In genomic region chr6:164791498-164791897, GRCh38 we compare ENCODE assay signal across 24 cellular contexts.
DNase-seq lines count a peak whose midpoint lies in the region; ATAC-seq, FAIRE-seq and TF ChIP-seq lines count a peak whose summit lies in the region.
"Had no signal": no experiment of that assay in that cellular context is flagged by ENCODE, and none has a peak within 500 bp of the region (broad histone marks: within the 10 kb centered on the region; RNA-seq: fewer than 3 reads in every experiment).

No MANE protein-coding gene starts in this region.

- no peak for TF ChIP-seq EP300 in K562 (IDR thresholded peaks at IDR 0.05; ENCODE audit: low read length)

- no peak for TF ChIP-seq POLR2A in K562 (conservative IDR thresholded peaks at IDR 0.05)

- H2AFZ ChIP-seq in K562 (ENCODE audit: low read depth, low read length), result no peak overlapping the region

- POLR2A ChIA-PET in K562 (lab: Yijun Ruan, JAX), result no interaction called here

- no peak overlapping the region for H3K27ac ChIP-seq in K562 (ENCODE audit: extremely low read depth, low read depth, low read length)
- no peak overlapping the region for H3K27ac ChIP-seq in ascending aorta
- H3K27ac ChIP-seq: 22Rv1, BLaER1 had no signal

- H4K20me1 ChIP-seq in K562 (replicated peaks; ENCODE audit: control insufficient read depth, insufficient read depth, low read length), result no peaks in the 10 kb centered on the region
- H4K20me1 ChIP-seq: BLaER1 had no signal

- H3K4me1 ChIP-seq in K562 (replicated peaks in 1 of 2; ENCODE audit: control insufficient read depth in 2 of 2, insufficient read depth in 2 of 2, low read length in 2 of 2), result no peaks in the 10 kb centered on the region
- no peaks in the 10 kb centered on the region for H3K4me1 ChIP-seq in ascending aorta
- H3K4me1 ChIP-seq: BE2C, BLaER1 had no signal

- TF ChIP-seq RAD21 in K562 (CRISPR knock-in tag; conservative IDR thresholded peaks at IDR 0.05 in 1 of 2, IDR thresholded peaks at IDR 0.05 in 1 of 2), result no peak

- H3K36me3 ChIP-seq in K562 (ENCODE audit: control insufficient read depth, insufficient read depth, low read length), result no peaks in the 10 kb centered on the region
- H3K36me3 ChIP-seq in ascending aorta, result no peaks in the 10 kb centered on the region
- H3K36me3 ChIP-seq: BE2C, BLaER1 had no signal

- no peaks in the 10 kb centered on the region for H3K27me3 ChIP-seq in K562 (ENCODE audit: control insufficient read depth in 2 of 2, insufficient read depth in 2 of 2, low read length in 2 of 2)
- H3K27me3 ChIP-seq in ascending aorta, result no peaks in the 10 kb centered on the region
- H3K27me3 ChIP-seq: BE2C, BLaER1 had no signal

- peak; percentile 55 for FAIRE-seq in A204.1 (lab: Jason Lieb, UNC)
- FAIRE-seq in K562 (lab: Jason Lieb, UNC), result no peak
- peak; percentile 70 for FAIRE-seq in frontal cortex (lab: Jason Lieb, UNC)
- FAIRE-seq: GM12878, GM12892, GM18507 had no signal

- H3K9me3 ChIP-seq in K562 (replicated peaks; ENCODE audit: control insufficient read depth, insufficient read depth, low read depth, low read length) (no peaks in the 10 kb centered on the region), ascending aorta (no peaks in the 10 kb centered on the region)
- H3K9me3 ChIP-seq: BE2C, BLaER1 had no signal

- intact Hi-C loops in K562 (cut with micrococcal nuclease) (no loop called here), ascending aorta (cut with DNase I) (no loop called here)

- no peak overlapping the region for H3K4me2 ChIP-seq in K562 (ENCODE audit: insufficient read depth, low read length)
- H3K4me2 ChIP-seq: BLaER1 had no signal

- no peak overlapping the region for H3K4me3 ChIP-seq in K562
- no peak overlapping the region for H3K4me3 ChIP-seq in ascending aorta
- H3K4me3 ChIP-seq: BLaER1, GM12878 had no signal

- CTCF ChIA-PET in K562 (lab: Yijun Ruan, JAX; ENCODE audit: low intra/inter-chr PET ratio), result no interaction called here

- no peak for TF ChIP-seq CTCF in K562 (IDR thresholded peaks at IDR 0.05 in 2 of 3, conservative IDR thresholded peaks at IDR 0.05 in 1 of 3; ENCODE audit: insufficient read depth in 2 of 3, low read depth in 1 of 3, low read length in 3 of 3)
- TF ChIP-seq CTCF in ascending aorta (IDR thresholded peaks at IDR 0.05), result no peak

- no peaks in the 10 kb centered on the region for H3K9me1 ChIP-seq in K562 (ENCODE audit: control insufficient read depth, insufficient read depth, low read length)

- DNase-seq in K562 (ENCODE audit: extremely low read depth in 1 of 4, low spot score in 3 of 4) (no peak), frontal cortex (ENCODE audit: low spot score in 2 of 2) (no peak), ascending aorta (ENCODE audit: low spot score in 2 of 2) (no peak)
- DNase-seq: ACHN; BE2C; C1 segment of cervical spinal cord; CD4-positive, alpha-beta memory T cell; CD4-positive, CD25-positive, alpha-beta regulatory T cell; CD8-positive, alpha-beta memory T cell; COR-L47; DMS 273 treated with DMSO at 0.1 percent for 48 hours; DMS153; DMS53; DMS79; DND-41; EL; GDM1 had no signal

- H3K9ac ChIP-seq in K562 (ENCODE audit: insufficient read depth in 1 of 2, low read depth in 2 of 2, low read length in 2 of 2), result no peak overlapping the region
- H3K9ac ChIP-seq: BLaER1 had no signal

- in situ Hi-C loops in K562 (cut with MboI), result no loop called here

- no peaks in the 10 kb centered on the region for H3K79me2 ChIP-seq in K562 (ENCODE audit: control insufficient read depth, insufficient read depth, low read length)

- BruUV-seq in K562 (replicated peaks; lab: Mats Ljungman, UMichigan), result no TSS peak

- ATAC-seq in K562, result no peak
- ATAC-seq in GM19324 (IDR thresholded peaks at IDR 0.05; ENCODE audit: low FRiP score, unreplicated experiment), result no peak
- ATAC-seq: GM12878 had no signal

TF ChIP-seq in K562, 482 proteins besides CTCF, POLR2A, EP300 and RAD21:
- TF ChIP-seq NFIC (IDR thresholded peaks at IDR 0.05) (no peak), ZNF316 (IDR thresholded peaks at IDR 0.05) (peak; percentile 50; the same call in 1 of the 2 replicates), RBM22 (IDR thresholded peaks at IDR 0.05; ENCODE audit: low read depth, low read length, poor library complexity, severe bottlenecking) (no peak)
